In the genomic region with DNA sequence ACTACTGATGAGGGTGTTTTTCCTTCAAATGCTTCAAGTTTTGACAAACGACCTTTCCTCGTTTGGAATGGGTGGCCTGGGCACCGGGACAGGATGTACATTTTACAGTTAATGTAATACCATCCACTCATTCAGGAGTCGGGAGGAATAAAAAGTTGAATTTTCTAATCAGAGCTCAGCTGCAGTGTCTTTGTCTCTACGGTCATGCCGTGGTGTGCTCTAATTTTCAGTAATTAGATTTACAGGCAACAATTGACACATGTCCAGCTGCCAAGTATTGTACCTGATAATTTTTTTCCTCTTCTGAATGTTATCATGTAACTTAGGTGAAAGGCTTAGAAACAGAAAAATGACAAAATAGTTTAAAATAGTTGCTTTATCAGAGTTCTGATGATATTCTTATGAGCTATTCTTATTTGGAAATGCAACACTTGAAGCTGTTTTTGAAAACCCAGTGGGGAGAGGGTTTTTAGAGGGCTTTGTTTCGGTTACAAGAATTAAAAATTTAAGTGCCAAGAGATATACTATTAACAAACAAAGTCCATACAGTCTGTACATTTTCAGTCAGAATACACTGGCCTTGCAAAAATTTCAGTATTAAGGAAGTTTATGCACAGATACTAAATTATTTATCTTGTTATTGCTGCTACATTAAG, we compare ENCODE assay signal across 8 cellular contexts. TPM values are rescaled to one million over a fixed set of nuclear protein-coding genes. Genes with fewer than 3 reads are reported as not detected.
DNase-seq lines count a peak whose midpoint lies in the region; ATAC-seq, FAIRE-seq and TF ChIP-seq lines count a peak whose summit lies in the region.

No MANE protein-coding gene starts in this region.

- WGBS in GM12878 (ENCODE audit: insufficient coverage, insufficient replicate concordance, low lambda C conversion rate, missing lambda C conversion rate): 6% methylated on average over 7 of the region's 7 CpGs

- H3K27ac ChIP-seq in CD4-positive, alpha-beta memory T cell (ENCODE audit: low read depth, low read length): peak overlapping the region; percentile 76
- H3K27ac ChIP-seq in GM12878 (ENCODE audit: control insufficient read depth, insufficient read depth) (peak overlapping the region; percentile 92), neural cell (ENCODE audit: low read length) (no peak overlapping the region), caudate nucleus (ENCODE audit: low read depth, low read length) (no peak overlapping the region)

- no peak for TF ChIP-seq POLR2A in GM12878 (IDR thresholded peaks at IDR 0.05; ENCODE audit: low read depth, low read length)

- RAD21 ChIA-PET in GM12878 (lab: Charles Lee; ENCODE audit: unreplicated experiment): no interaction called here

- H3K79me2 ChIP-seq in GM12878 (ENCODE audit: control insufficient read depth, insufficient read depth, low read length): peaks cover 59% of the 10 kb centered on the region
- H3K79me2 ChIP-seq in neural cell (replicated peaks; ENCODE audit: insufficient read depth, low read length): no peaks in the 10 kb centered on the region

- peak overlapping the region; percentile 90 to 98 (median 93) for H3K27ac Mint-ChIP-seq in CD4-positive, alpha-beta memory T cell

- no peaks in the 10 kb centered on the region for H3K9me3 ChIP-seq in CD4-positive, alpha-beta memory T cell (ENCODE audit: control insufficient read depth in 1 of 2, low read length in 2 of 2)
- no peaks in the 10 kb centered on the region for H3K9me3 ChIP-seq in GM12878 (replicated peaks; ENCODE audit: control insufficient read depth, insufficient read depth, low read length)
- H3K9me3 ChIP-seq in neural cell (ENCODE audit: low read length): no peaks in the 10 kb centered on the region

- peak overlapping the region; percentile 1 to 91 for H3K4me3 ChIP-seq in CD4-positive, alpha-beta memory T cell (ENCODE audit: low read length in 2 of 2)
- H3K4me3 ChIP-seq in LNCaP clone FGC (ENCODE audit: low read depth, low read length) (peak overlapping the region; percentile 91), GM12878 (peak overlapping the region; percentile 99), neural cell (ENCODE audit: low read length) (no peak overlapping the region)

- POLR2A ChIA-PET in CD4-positive, alpha-beta memory T cell (lab: Charles Lee; ENCODE audit: partially characterized antibody): interaction anchor here (4.0 to 4.4 kb wide), 2 partner anchors 7 to 11 kb away, joined by 88 to 122 read pairs; partner anchors contain the start of gene FAF1
- POLR2A ChIA-PET in GM12878 (lab: Charles Lee): interaction anchor here (2.5 kb wide), 1 partner anchor 10 kb away, joined by 12 read pairs; the partner anchor contains the start of gene FAF1

- H3K9ac ChIP-seq in GM12878 (ENCODE audit: control insufficient read depth, insufficient read depth, low read length): peak overlapping the region; percentile 85
- H3K9ac ChIP-seq in neural cell (ENCODE audit: low read length): no peak overlapping the region

- no peaks in the 10 kb centered on the region for H3K9me2 ChIP-seq in neural cell (ENCODE audit: insufficient read depth, low read length)

- TF ChIP-seq EP300 in GM12878 (IDR thresholded peaks at IDR 0.05; ENCODE audit: borderline replicate concordance in 1 of 2, control insufficient read depth in 1 of 2, low read depth in 2 of 2, low read length in 2 of 2) (no peak), neural cell (conservative IDR thresholded peaks at IDR 0.05; ENCODE audit: poor library complexity, severe bottlenecking) (no peak)

- DNase-seq in CD4-positive, alpha-beta memory T cell: no peak
- DNase-seq in LNCaP clone FGC (ENCODE audit: low read depth): no peak
- no peak for DNase-seq in GM12878 (ENCODE audit: low read depth, low spot score)
- DNase-seq in NCI-H2196 treated with DMSO at 0.1 percent for 48 hours (lab: John Stamatoyannopoulos, UW; ENCODE audit: unreplicated experiment): no peak
- DNase-seq in caudate nucleus (lab: John Stamatoyannopoulos, UW): no peak

- no TSS peak for BruUV-seq in GM12878 (replicated peaks; lab: Mats Ljungman, UMichigan)

- peak overlapping the region; percentile 9; the same call in 1 of the 2 replicates for H3K4me2 ChIP-seq in GM12878 (ENCODE audit: control insufficient read depth, insufficient read depth)
- no peak overlapping the region for H3K4me2 ChIP-seq in neural cell (ENCODE audit: low read length)

- peak overlapping the region; percentile 95 to 100 (median 98) for H3K4me3 Mint-ChIP-seq in CD4-positive, alpha-beta memory T cell

- no peaks in the 10 kb centered on the region for H3K9me3 Mint-ChIP-seq in CD4-positive, alpha-beta memory T cell

- in situ Hi-C loops in GM12878 (cut with MboI): no loop called here

- no peaks in the 10 kb centered on the region for H3K27me3 ChIP-seq in CD4-positive, alpha-beta memory T cell (ENCODE audit: insufficient read depth, low read length)
- H3K27me3 ChIP-seq in GM12878 (replicated peaks in 1 of 2; ENCODE audit: control insufficient read depth in 2 of 2, insufficient read depth in 2 of 2, low read length in 1 of 2) (no peaks in the 10 kb centered on the region), neural cell (ENCODE audit: insufficient read depth, low read depth, low read length) (peaks cover 99% of the 10 kb centered on the region)

- H3F3A ChIP-seq in neural cell (ENCODE audit: insufficient read depth, low read length, poor library complexity, severe bottlenecking): no peaks in the 10 kb centered on the region

- H4K20me1 ChIP-seq in GM12878 (ENCODE audit: control insufficient read depth, insufficient read depth) (no peaks in the 10 kb centered on the region), neural cell (ENCODE audit: insufficient read depth) (no peaks in the 10 kb centered on the region)

- H3K27me3 Mint-ChIP-seq in CD4-positive, alpha-beta memory T cell: peaks cover 0 to 2% of the 10 kb centered on the region in 2 donors

- no peak for TF ChIP-seq CTCF in LNCaP clone FGC (IDR thresholded peaks at IDR 0.05; ENCODE audit: control insufficient read depth, extremely low read depth, insufficient read depth)
- TF ChIP-seq CTCF in GM12878 (IDR thresholded peaks at IDR 0.05 in 2 of 3, conservative IDR thresholded peaks at IDR 0.05 in 1 of 3; ENCODE audit: control insufficient read depth in 2 of 3, extremely low read depth in 1 of 3, insufficient read depth in 1 of 3, low read depth in 3 of 3, low read length in 3 of 3): no peak
- no peak for TF ChIP-seq CTCF in neural cell (IDR thresholded peaks at IDR 0.05; ENCODE audit: poor library complexity, severe bottlenecking)

- no peaks in the 10 kb centered on the region for H3K36me3 ChIP-seq in CD4-positive, alpha-beta memory T cell (ENCODE audit: insufficient read depth, low read length)
- peaks cover 0 to 7% of the 10 kb centered on the region in 2 experiments; a peak in 1 of 4 replicates for H3K36me3 ChIP-seq in GM12878 (ENCODE audit: control insufficient read depth in 2 of 2, insufficient read depth in 2 of 2, low read length in 1 of 2)
- no peaks in the 10 kb centered on the region for H3K36me3 ChIP-seq in neural cell (ENCODE audit: insufficient read depth, low read length)

- ATAC-seq in GM12878 (no peak), GM21381 (IDR thresholded peaks at IDR 0.05; ENCODE audit: unreplicated experiment) (no peak), GM21576 (IDR thresholded peaks at IDR 0.05; ENCODE audit: unreplicated experiment) (no peak)

- H2AFZ ChIP-seq in GM12878 (ENCODE audit: control insufficient read depth, low read depth, low read length) (no peak overlapping the region), neural cell (ENCODE audit: low read depth, low read length) (no peak overlapping the region)

- intact Hi-C loops in CD4-positive, alpha-beta memory T cell (cut with micrococcal nuclease): no loop called here
- intact Hi-C loops in GM12878 (cut with micrococcal nuclease; ENCODE audit: unreplicated experiment): no loop called here

- peaks cover 33% of the 10 kb centered on the region for H3K4me1 ChIP-seq in CD4-positive, alpha-beta memory T cell (ENCODE audit: insufficient read depth, low read length)
- no peaks in the 10 kb centered on the region; the same call in 1 of the 2 replicates for H3K4me1 ChIP-seq in GM12878 (ENCODE audit: control insufficient read depth, insufficient read depth, low read length)

- TF ChIP-seq RAD21 in GM12878 (IDR thresholded peaks at IDR 0.05; ENCODE audit: insufficient read depth, low read depth, low read length) (no peak), neural cell (conservative IDR thresholded peaks at IDR 0.05) (no peak)

- no peak for FAIRE-seq in GM12878 (lab: Jason Lieb, UNC)

- H3K36me3 Mint-ChIP-seq in CD4-positive, alpha-beta memory T cell: peaks cover 3 to 15% of the 10 kb centered on the region in 2 donors

- SMC1A ChIA-PET in GM12878 (lab: Charles Lee; ENCODE audit: uncharacterized antibody, unreplicated experiment): interaction anchor here (0.8 to 2.0 kb wide), 5 partner anchors 20 to 297 kb away, joined by 3 to 8 read pairs (median 3); no protein-coding TSS in a partner anchor

- CTCF ChIA-PET in CD4-positive, alpha-beta memory T cell (lab: Charles Lee; ENCODE audit: partially characterized antibody): interaction anchor here (0.9 to 3.5 kb wide), 5 partner anchors 8 to 98 kb away, joined by 3 to 25 read pairs (median 5); no protein-coding TSS in a partner anchor
- CTCF ChIA-PET in GM12878 (lab: Yijun Ruan, JAX): interaction anchor here (1.0 to 3.1 kb wide), 5 partner anchors 10 to 220 kb away, joined by 3 to 17 read pairs (median 5); partner anchors contain the start of gene FAF1

- H3K4me1 Mint-ChIP-seq in CD4-positive, alpha-beta memory T cell: peaks cover 9 to 35% (median 24%) of the 10 kb centered on the region in 4 donors

RNA-seq across cellular contexts. Expression of gene CDKN2C, which starts 1.0 kb away (rescaled TPM):
- 1 to 10 TPM; 7.7 to 9.2 TPM for total RNA-seq in CD4-positive, alpha-beta memory T cell
- 10 to 100 TPM; 12.9 to 14.8 TPM for polyA plus RNA-seq in CD4-positive, alpha-beta memory T cell
- 0.23 and 0.88 TPM in 2 replicates for total RNA-seq in GM12878 (2013; cell fraction: nucleolus; rRNA removed)
- 8.2 and 8.8 TPM in 2 replicates for total RNA-seq in GM12878 (2014; rRNA removed)
- 5.6 and 6.8 TPM in 2 replicates for total RNA-seq in GM12878 (2014; rRNA removed; fragmentation: Illumina TruSeq; extraction: Trizol)
- total RNA-seq in GM12878 (2021): 7.2 and 8.5 TPM in 2 replicates
- 14.5 TPM for polyA plus RNA-seq in GM12878 (2011; ENCODE audit: low read depth)
- 11.7 and 12.5 TPM in 2 replicates for polyA plus RNA-seq in GM12878 (2011; rRNA removed)
- polyA plus RNA-seq in GM12878 (2011; cell fraction: cytosol; rRNA removed): 10.6 and 12.5 TPM in 2 replicates
- polyA plus RNA-seq in GM12878 (2011; cell fraction: nucleus; rRNA removed): 6.3 and 8.3 TPM in 2 replicates
- polyA plus RNA-seq in GM12878 (2012): 23.3 and 24.0 TPM in 2 replicates
- 3.3 and 6.4 TPM in 2 replicates for polyA plus RNA-seq in GM12878 (2014; fragmentation: Illumina TruSeq; extraction: Trizol)
- 1 to 10 TPM; 3.3 to 3.6 TPM for polyA plus RNA-seq in GM12878 (2014; fragmentation: Nextera tagmentation; extraction: Ambion mirVana)
- 8.2 and 8.6 TPM in 2 replicates for polyA plus RNA-seq in GM12878 (2014; rRNA removed)
- 1 to 10 TPM; 4.1 to 4.5 TPM for polyA plus RNA-seq in GM12878 (2016; fragmentation: Nextera tagmentation; extraction: Ambion mirVana)
- polyA minus RNA-seq in GM12878 (2011; rRNA and poly(A)+ RNA removed): 7.4 and 8.3 TPM in 2 replicates
- polyA minus RNA-seq in GM12878 (2011; cell fraction: cytosol; rRNA and poly(A)+ RNA removed): 4.1 and 6.8 TPM in 2 replicates
- polyA minus RNA-seq in GM12878 (2011; cell fraction: nucleus; rRNA and poly(A)+ RNA removed): 8.5 and 9.9 TPM in 2 replicates
- polyA plus RNA-seq in neural cell: 0.25 TPM in 1 of 2 replicates, not detected in the other
- polyA minus RNA-seq in neural cell: not detected in 2 replicates

RNA-seq across cellular contexts. Expression of gene FAF1, which starts 11.0 kb away (rescaled TPM):
- 10 to 100 TPM; 50.0 to 57.7 TPM for total RNA-seq in CD4-positive, alpha-beta memory T cell
- 10 to 100 TPM; 36.0 to 60.2 TPM for polyA plus RNA-seq in CD4-positive, alpha-beta memory T cell
- total RNA-seq in GM12878 (2013; cell fraction: nucleolus; rRNA removed): 115 and 130 TPM in 2 replicates
- total RNA-seq in GM12878 (2014; rRNA removed): 22.8 and 34.3 TPM in 2 replicates
- total RNA-seq in GM12878 (2014; rRNA removed; fragmentation: Illumina TruSeq; extraction: Trizol): 44.7 and 45.5 TPM in 2 replicates
- 53.4 and 54.5 TPM in 2 replicates for total RNA-seq in GM12878 (2021)
- polyA plus RNA-seq in GM12878 (2011; ENCODE audit: low read depth): 29.9 TPM
- 33.0 and 37.9 TPM in 2 replicates for polyA plus RNA-seq in GM12878 (2011; rRNA removed)
- 14.3 and 20.9 TPM in 2 replicates for polyA plus RNA-seq in GM12878 (2011; cell fraction: cytosol; rRNA removed)
- 14.8 and 17.6 TPM in 2 replicates for polyA plus RNA-seq in GM12878 (2011; cell fraction: nucleus; rRNA removed)
- polyA plus RNA-seq in GM12878 (2012): 48.1 and 55.4 TPM in 2 replicates
- 53.6 and 63.4 TPM in 2 replicates for polyA plus RNA-seq in GM12878 (2014; fragmentation: Illumina TruSeq; extraction: Trizol)
- polyA plus RNA-seq in GM12878 (2014; fragmentation: Nextera tagmentation; extraction: Ambion mirVana): 10 to 100 TPM; 14.0 to 24.6 TPM
- polyA plus RNA-seq in GM12878 (2014; rRNA removed): 16.0 and 18.6 TPM in 2 replicates
- polyA plus RNA-seq in GM12878 (2016; fragmentation: Nextera tagmentation; extraction: Ambion mirVana): 10 to 100 TPM in 1 of 2 experiments, 1 to 10 TPM in 1; 8.6 to 11.5 TPM
- polyA minus RNA-seq in GM12878 (2011; rRNA and poly(A)+ RNA removed): 46.6 and 70.7 TPM in 2 replicates
- polyA minus RNA-seq in GM12878 (2011; cell fraction: cytosol; rRNA and poly(A)+ RNA removed): 12.2 and 30.4 TPM in 2 replicates
- 22.7 and 28.1 TPM in 2 replicates for polyA minus RNA-seq in GM12878 (2011; cell fraction: nucleus; rRNA and poly(A)+ RNA removed)
- polyA plus RNA-seq in neural cell: 38.4 and 52.1 TPM in 2 replicates
- polyA minus RNA-seq in neural cell: 87.2 and 105 TPM in 2 replicates

Comparison
In these comparisons a context has a peak if more than half of its experiments do, and no peak if none do; other contexts are left out.
1. H3K27ac ChIP-seq: peak in CD4-positive, alpha-beta memory T cell (single experiment) and GM12878 (single experiment); none in neural cell (single experiment) and caudate nucleus (single experiment).